Comparison of ENCODE assay signal across 28 cellular contexts in genomic region chr19:33324628-33325027, GRCh38. TPM values are rescaled to one million over a fixed set of nuclear protein-coding genes. Genes with fewer than 3 reads are reported as not detected.
"Had no signal": no experiment of that assay in that cellular context is flagged by ENCODE, and none has a peak within 500 bp of the region (broad histone marks: within the 10 kb centered on the region; RNA-seq: fewer than 3 reads in every experiment).

No MANE protein-coding gene starts in this region.

- H3K4me3 Mint-ChIP-seq: activated CD4-positive, alpha-beta memory T cell treated with anti-CD3 and anti-CD28 coated beads, Interleukin-2, amount 10 ng/mL, durations not matched to agents 7 days and 5 days; activated CD4-positive, alpha-beta T cell treated with anti-CD3 and anti-CD28 coated beads, Interleukin-2, amount 10 ng/mL, durations not matched to agents 7 days and 5 days; activated naive CD4-positive, alpha-beta T cell treated with anti-CD3 and anti-CD28 coated beads, Interleukin-2, amount 50 U/mL, for 24 hours; activated naive CD8-positive, alpha-beta T cell treated with anti-CD3 and anti-CD28 coated beads for 36 hours; activated naive CD8-positive, alpha-beta T cell treated with anti-CD3 and anti-CD28 coated beads, Interleukin-2, amount 50 U/mL, for 24 hours; activated T-cell treated with anti-CD3 and anti-CD28 coated beads, Interleukin-2, amount 50 U/mL, for 24 hours; activated T-cell treated with anti-CD3 and anti-CD28 coated beads, Interleukin-2, amount 50 U/mL, for 72 hours had no signal

- H3K4me1 Mint-ChIP-seq: activated CD4-positive, alpha-beta memory T cell treated with anti-CD3 and anti-CD28 coated beads, Interleukin-2, amount 10 ng/mL, durations not matched to agents 7 days and 5 days; activated CD4-positive, alpha-beta T cell treated with anti-CD3 and anti-CD28 coated beads, Interleukin-2, amount 10 ng/mL, durations not matched to agents 7 days and 5 days; activated naive CD4-positive, alpha-beta T cell treated with anti-CD3 and anti-CD28 coated beads, Interleukin-2, amount 50 U/mL, for 24 hours; activated naive CD8-positive, alpha-beta T cell treated with anti-CD3 and anti-CD28 coated beads for 36 hours; activated naive CD8-positive, alpha-beta T cell treated with anti-CD3 and anti-CD28 coated beads, Interleukin-2, amount 50 U/mL, for 24 hours had no signal

- H3K27ac ChIP-seq: adrenal gland, body of pancreas, epithelial cell of prostate, esophagus squamous epithelium, gastroesophageal sphincter had no signal

- H3K27me3 ChIP-seq: adrenal gland, body of pancreas had no signal

- H3K27ac Mint-ChIP-seq: activated CD4-positive, alpha-beta memory T cell treated with anti-CD3 and anti-CD28 coated beads, Interleukin-2, amount 10 ng/mL, durations not matched to agents 7 days and 5 days; activated CD4-positive, alpha-beta T cell treated with anti-CD3 and anti-CD28 coated beads, Interleukin-2, amount 10 ng/mL, durations not matched to agents 7 days and 5 days; activated naive CD4-positive, alpha-beta T cell treated with anti-CD3 and anti-CD28 coated beads, Interleukin-2, amount 50 U/mL, for 24 hours; activated naive CD8-positive, alpha-beta T cell treated with anti-CD3 and anti-CD28 coated beads for 36 hours; activated naive CD8-positive, alpha-beta T cell treated with anti-CD3 and anti-CD28 coated beads, Interleukin-2, amount 50 U/mL, for 24 hours; activated T-cell treated with anti-CD3 and anti-CD28 coated beads, Interleukin-2, amount 50 U/mL, for 24 hours; activated T-cell treated with anti-CD3 and anti-CD28 coated beads, Interleukin-2, amount 50 U/mL, for 72 hours had no signal

- H3K36me3 ChIP-seq: adrenal gland, esophagus squamous epithelium, gastroesophageal sphincter had no signal

- H3K4me3 ChIP-seq: adrenal gland, body of pancreas, esophagus squamous epithelium, gastroesophageal sphincter had no signal

- DNase-seq: activated CD4-positive, alpha-beta memory T cell treated with anti-CD3 and anti-CD28 coated beads, Interleukin-2, amount 10 ng/mL, durations not matched to agents 7 days and 5 days; activated CD4-positive, alpha-beta T cell treated with anti-CD3 and anti-CD28 coated beads for 1 hour; activated CD4-positive, alpha-beta T cell treated with anti-CD3 and anti-CD28 coated beads for 4 hours; activated CD4-positive, alpha-beta T cell treated with anti-CD3 and anti-CD28 coated beads, Interleukin-2, amount 10 ng/mL, durations not matched to agents 7 days and 5 days; activated CD4-positive, alpha-beta T cell treated with anti-CD3 and anti-CD28 coated beads, Interleukin-2, amount 50 U/mL, for 4 hours; activated CD8-positive, alpha-beta memory T cell treated with anti-CD3 and anti-CD28 coated beads, Interleukin-2, amount 50 U/mL, for 48 hours; activated gamma-delta T cell; activated naive CD4-positive, alpha-beta T cell; activated naive CD8-positive, alpha-beta T cell treated with anti-CD3 and anti-CD28 coated beads for 36 hours; activated naive CD8-positive, alpha-beta T cell treated with anti-CD3 and anti-CD28 coated beads, Interleukin-2, amount 50 U/mL, for 24 hours; activated T-cell treated with anti-CD3 and anti-CD28 coated beads for 4 hours; activated T-cell treated with anti-CD3 and anti-CD28 coated beads, Interleukin-2, amount 50 U/mL, for 24 hours; activated T-cell treated with anti-CD3 and anti-CD28 coated beads, Interleukin-2, amount 50 U/mL, for 72 hours; adrenal gland; amygdala; aorta; body of pancreas; caudate nucleus; effector CD8-positive, alpha-beta T cell; esophagus squamous epithelium; foreskin melanocyte; T-helper 2 cell had no signal

- H3K4me1 ChIP-seq: adrenal gland, body of pancreas, esophagus squamous epithelium, gastroesophageal sphincter had no signal

- H3K9me3 Mint-ChIP-seq: activated CD4-positive, alpha-beta memory T cell treated with anti-CD3 and anti-CD28 coated beads, Interleukin-2, amount 10 ng/mL, durations not matched to agents 7 days and 5 days; activated CD4-positive, alpha-beta T cell treated with anti-CD3 and anti-CD28 coated beads, Interleukin-2, amount 10 ng/mL, durations not matched to agents 7 days and 5 days; activated naive CD4-positive, alpha-beta T cell treated with anti-CD3 and anti-CD28 coated beads, Interleukin-2, amount 50 U/mL, for 24 hours had no signal

- FAIRE-seq: endometrium, endothelial cell of umbilical vein had no signal

- ATAC-seq: activated naive CD8-positive, alpha-beta T cell treated with anti-CD3 and anti-CD28 coated beads, Interleukin-2, amount 50 U/mL, for 24 hours; activated T-cell treated with anti-CD3 and anti-CD28 coated beads, Interleukin-2, amount 50 U/mL, for 72 hours; body of pancreas; gastroesophageal sphincter had no signal

RNA-seq across cellular contexts. Expression of gene CEBPA, which starts 22.3 kb away (rescaled TPM):
- total RNA-seq: endothelial cell of umbilical vein had no signal
- polyA plus RNA-seq: fibroblast of lung had no signal
